ENCODE assay signal across 8 cellular contexts in genomic region chr1:235831148-235831547, GRCh38. TPM values are rescaled to one million over a fixed set of nuclear protein-coding genes. Genes with fewer than 3 reads are reported as not detected.
DNase-seq lines count a peak whose midpoint lies in the region; ATAC-seq and TF ChIP-seq lines count a peak whose summit lies in the region.

No MANE protein-coding gene starts in this region.

- H3K4me1 ChIP-seq in prostate gland (replicated peaks) = peaks cover 3% of the 10 kb centered on the region
- no peaks in the 10 kb centered on the region for H3K4me1 ChIP-seq in smooth muscle cell (ENCODE audit: low read depth)

- H3K27me3 ChIP-seq in prostate gland (replicated peaks; ENCODE audit: insufficient read depth) (no peaks in the 10 kb centered on the region), smooth muscle cell (ENCODE audit: low read depth) (no peaks in the 10 kb centered on the region)

- peak overlapping the region in 1 of 2 donors; percentile 10 for H3K4me3 Mint-ChIP-seq in stimulated activated naive CD8-positive, alpha-beta T cell treated with anti-CD3 and anti-CD28 coated beads, Interleukin-15, amount 100 ng/mL, for 72 hours

- H3K79me2 ChIP-seq in smooth muscle cell (ENCODE audit: low read depth) = no peaks in the 10 kb centered on the region

- H3K4me1 Mint-ChIP-seq in stimulated activated naive CD8-positive, alpha-beta T cell treated with anti-CD3 and anti-CD28 coated beads, Interleukin-15, amount 100 ng/mL, for 72 hours = peaks cover 11% of the 10 kb centered on the region

- intact Hi-C loops in prostate gland (cut with DNase I) = no loop called here

- H3F3A ChIP-seq in smooth muscle cell (ENCODE audit: low read depth) = no peaks in the 10 kb centered on the region

- peak; percentile 98 for ATAC-seq in GM21619 (IDR thresholded peaks at IDR 0.05; ENCODE audit: unreplicated experiment)
- ATAC-seq in stimulated activated naive CD8-positive, alpha-beta T cell treated with anti-CD3 and anti-CD28 coated beads, Interleukin-15, amount 100 ng/mL, for 72 hours = peak; percentile 100

- DNase-seq in GM13976 (ENCODE audit: low spot score) (peak; percentile 35), Kasumi-1 (lab: John Stamatoyannopoulos, UW) (peak; percentile 44 to 56), epithelial cell of esophagus (ENCODE audit: low read depth) (peak; percentile 56), prostate gland (ENCODE audit: low spot score) (no peak), NCI-H1048 (lab: John Stamatoyannopoulos, UW) (no peak), smooth muscle cell (lab: John Stamatoyannopoulos, UW; ENCODE audit: unreplicated experiment) (no peak)
- peak; percentile 13 to 64 for DNase-seq in stimulated activated naive CD8-positive, alpha-beta T cell treated with anti-CD3 and anti-CD28 coated beads, Interleukin-15, amount 100 ng/mL, for 72 hours

- TF ChIP-seq CTCF in GM13976 (IDR thresholded peaks at IDR 0.05; ENCODE audit: borderline replicate concordance, control extremely low read depth, extremely low read depth, insufficient read depth, missing control alignments) = no peak
- no peak for TF ChIP-seq CTCF in epithelial cell of esophagus (IDR thresholded peaks at IDR 0.05; ENCODE audit: insufficient read depth, low read depth, low read length, missing control alignments)
- TF ChIP-seq CTCF in prostate gland (IDR thresholded peaks at IDR 0.05) = no peak
- no peak for TF ChIP-seq CTCF in smooth muscle cell (IDR thresholded peaks at IDR 0.05; ENCODE audit: borderline replicate concordance, insufficient read depth, poor library complexity, severe bottlenecking)

- H4K20me1 ChIP-seq in smooth muscle cell (ENCODE audit: low read depth) = peaks cover 9% of the 10 kb centered on the region

- in situ Hi-C loops in GM13976 (cut with MboI; ENCODE audit: low sequenced_read_pairs, unreplicated experiment) = no loop called here

- no peak overlapping the region for H2AFZ ChIP-seq in smooth muscle cell (ENCODE audit: low read depth)

- no peaks in the 10 kb centered on the region for H3K36me3 ChIP-seq in prostate gland
- H3K36me3 ChIP-seq in smooth muscle cell (ENCODE audit: low read depth) = no peaks in the 10 kb centered on the region

- H3K4me3 ChIP-seq in epithelial cell of esophagus (ENCODE audit: low read length) (no peak overlapping the region), prostate gland (no peak overlapping the region), smooth muscle cell (no peak overlapping the region)

- no peaks in the 10 kb centered on the region for H3K9me3 Mint-ChIP-seq in stimulated activated naive CD8-positive, alpha-beta T cell treated with anti-CD3 and anti-CD28 coated beads, Interleukin-15, amount 100 ng/mL, for 72 hours

- peak overlapping the region in 1 of 2 donors; percentile 72 for H3K27ac Mint-ChIP-seq in stimulated activated naive CD8-positive, alpha-beta T cell treated with anti-CD3 and anti-CD28 coated beads, Interleukin-15, amount 100 ng/mL, for 72 hours

- H3K9me3 ChIP-seq in prostate gland = no peaks in the 10 kb centered on the region
- no peaks in the 10 kb centered on the region for H3K9me3 ChIP-seq in smooth muscle cell (replicated peaks; ENCODE audit: low read depth)

- H3K4me2 ChIP-seq in smooth muscle cell = no peak overlapping the region

- no peak overlapping the region for H3K27ac ChIP-seq in prostate gland
- H3K27ac ChIP-seq in smooth muscle cell (ENCODE audit: low read depth) = no peak overlapping the region

- no peak overlapping the region for H3K9ac ChIP-seq in smooth muscle cell (ENCODE audit: low read depth)

- H3K27me3 Mint-ChIP-seq in stimulated activated naive CD8-positive, alpha-beta T cell treated with anti-CD3 and anti-CD28 coated beads, Interleukin-15, amount 100 ng/mL, for 72 hours = no peaks in the 10 kb centered on the region

- WGBS in prostate gland = 71% methylated on average over 5 of the region's 5 CpGs
- 71% methylated on average over 5 of the region's 5 CpGs for WGBS in smooth muscle cell (ENCODE audit: low lambda C conversion rate)

- no peak for TF ChIP-seq POLR2A in prostate gland (IDR thresholded peaks at IDR 0.05)

RNA-seq across cellular contexts. Expression of gene LYST, which starts 35.6 kb away (rescaled TPM):
- 10 to 100 TPM; 21.9 to 41.7 TPM for total RNA-seq in prostate gland
- total RNA-seq in smooth muscle cell = 13.5 and 18.8 TPM in 2 replicates
- 2.2 and 4.5 TPM in 2 replicates for polyA plus RNA-seq in smooth muscle cell

Comparison
In these comparisons a context has a peak if more than half of its experiments do, and no peak if none do; other contexts are left out.
1. DNase-seq: peak in GM13976 (single experiment), Kasumi-1 (2 of 2), epithelial cell of esophagus (single experiment) and stimulated activated naive CD8-positive, alpha-beta T cell treated with anti-CD3 and anti-CD28 coated beads, Interleukin-15, amount 100 ng/mL, for 72 hours (2 of 2); none in prostate gland (single experiment), NCI-H1048 (single experiment) and smooth muscle cell (single experiment).